Comparison of ENCODE assay signal across 18 cellular contexts in genomic region chr9:99678550-99678949, GRCh38.
"Had no signal": no experiment of that assay in that cellular context is flagged by ENCODE, and none has a peak within 500 bp of the region (broad histone marks: within the 10 kb centered on the region; RNA-seq: fewer than 3 reads in every experiment).

No MANE protein-coding gene starts in this region.

- H3K27me3 ChIP-seq: SJCRH30 had no signal

- ATAC-seq: SK-N-SH treated with all-trans-retinoic acid at 6 μM for 48 hours had no signal

- DNase-seq: KBM-7, MV-4-11, NCI-H1048, NCI-H1105, NCI-H1417, NCI-H1436 treated with DMSO at 0.1 percent for 48 hours, NCI-H1694, NCI-H187 treated with DMSO at 0.1 percent for 48 hours, NCI-H2029 treated with DMSO at 0.1 percent for 48 hours, NCI-H2171 treated with DMSO at 0.1 percent for 48 hours, NCI-H345, NCI-H446 treated with DMSO at 0.1 percent for 48 hours, NCI-H510A treated with DMSO at 0.1 percent for 48 hours, NCI-H526, RPMI8226, SHP77 treated with DMSO at 0.1 percent for 48 hours, SJCRH30 had no signal

- H3K27ac ChIP-seq: SJCRH30 had no signal

- H3K4me3 ChIP-seq: SJCRH30 had no signal

- H3K4me1 ChIP-seq: SJCRH30 had no signal
